In the genomic region with DNA sequence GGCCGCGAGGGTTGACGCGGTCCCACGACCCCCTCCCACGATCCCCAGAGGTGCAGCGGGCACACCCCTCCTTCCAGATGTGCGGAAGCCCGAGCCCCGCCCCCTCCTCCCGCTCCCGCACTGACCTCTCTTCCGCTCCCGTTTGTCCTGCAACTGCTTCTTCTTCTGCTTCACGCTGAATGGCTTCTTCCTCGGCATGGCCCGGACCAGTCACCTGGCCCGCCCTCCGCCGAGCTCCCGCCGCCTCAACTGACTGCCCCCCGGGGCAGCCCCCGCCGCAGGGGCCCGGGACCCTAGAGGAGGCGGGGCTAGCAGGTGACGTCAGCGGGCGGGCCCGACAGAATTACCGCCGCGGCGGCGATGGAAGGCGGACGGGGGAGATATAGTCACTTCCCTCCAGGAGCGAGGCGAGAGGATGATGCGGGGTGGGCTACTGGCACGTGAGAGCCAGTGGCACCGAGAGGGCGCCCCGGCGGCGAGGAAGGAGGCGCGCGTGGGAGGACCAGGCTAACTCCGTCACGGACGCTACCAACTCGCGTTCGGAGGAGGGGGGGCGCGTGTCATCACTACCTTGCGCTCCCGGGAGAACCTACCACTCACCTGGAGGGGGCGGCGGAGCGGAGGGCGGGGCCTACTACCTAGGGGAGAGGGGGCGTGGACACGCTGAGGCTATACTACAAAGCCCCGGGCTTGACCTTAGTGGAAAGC, we compare ENCODE assay signal across 8 cellular contexts. TPM values are rescaled to one million over a fixed set of nuclear protein-coding genes. Genes with fewer than 3 reads are reported as not detected.
DNase-seq lines count a peak whose midpoint lies in the region; ATAC-seq, FAIRE-seq and TF ChIP-seq lines count a peak whose summit lies in the region.

GNL1 (minus strand) TSS at position 484 of the 708 bp plus-strand sequence; CDS start at position 198, 286 bp downstream.

- H3K9me3 Mint-ChIP-seq in progenitor cell of endocrine pancreas (ENCODE audit: low read depth), result no peaks in the 10 kb centered on the region

- H3K4me1 ChIP-seq in adrenal gland (replicated peaks in 1 of 2) (peaks cover 7 to 23% of the 10 kb centered on the region in 2 donors), heart left ventricle (peaks cover 0 to 30% (median 17%) of the 10 kb centered on the region in 12 donors)

- ATAC-seq in HG02798 (IDR thresholded peaks at IDR 0.05; ENCODE audit: poor library complexity, unreplicated experiment) (peak; percentile 83), heart left ventricle (peak; percentile 78 to 87 (median 82))

- peak in 3 of 6 experiments; percentile 8 to 22 (median 10) for TF ChIP-seq CTCF in adrenal gland (IDR thresholded peaks at IDR 0.05)
- TF ChIP-seq CTCF in heart left ventricle (IDR thresholded peaks at IDR 0.05), result peak in 1 of 12 donors; percentile 3
- TF ChIP-seq CTCF in progenitor cell of endocrine pancreas (IDR thresholded peaks at IDR 0.05; ENCODE audit: unreplicated experiment), result no peak

- H3K4me3 Mint-ChIP-seq in progenitor cell of endocrine pancreas (ENCODE audit: low read depth), result peak within 1 kb of the TSS; percentile 96

- H3K27me3 Mint-ChIP-seq in progenitor cell of endocrine pancreas, result no peaks in the 10 kb centered on the region

- H3K4me1 Mint-ChIP-seq in progenitor cell of endocrine pancreas (ENCODE audit: low read depth), result peaks cover 20% of the 10 kb centered on the region

- H3K27ac ChIP-seq in adrenal gland (peak within 1 kb of the TSS; percentile 95 to 99 (median 95)), heart left ventricle (peak within 1 kb of the TSS; percentile 95 to 99 (median 98))

- no peaks in the 10 kb centered on the region for H3K9me3 ChIP-seq in adrenal gland (replicated peaks in 1 of 3)
- no peaks in the 10 kb centered on the region for H3K9me3 ChIP-seq in heart left ventricle

- H3K36me3 Mint-ChIP-seq in progenitor cell of endocrine pancreas (ENCODE audit: insufficient read depth), result peaks cover 12% of the 10 kb centered on the region

- peak within 1 kb of the TSS; percentile 38 to 99 (median 87) for H3K4me3 ChIP-seq in adrenal gland
- H3K4me3 ChIP-seq in heart left ventricle, result peak within 1 kb of the TSS; percentile 73 to 99 (median 90)

- H3K27me3 ChIP-seq in adrenal gland (no peaks in the 10 kb centered on the region), heart left ventricle (no peaks in the 10 kb centered on the region)

- FAIRE-seq in GM12891 (lab: Jason Lieb, UNC), result peak; percentile 92

- DNase-seq in GM12891 (ENCODE audit: insufficient read length, low spot score), result peak; percentile 86
- DNase-seq in NCI-H1436 treated with DMSO at 0.1 percent for 48 hours (lab: John Stamatoyannopoulos, UW), result peak; percentile 61
- peak; percentile 97 to 99 (median 98) for DNase-seq in T-helper 1 cell
- DNase-seq in adrenal gland, result peak; percentile 94 to 98 (median 96)
- peak; percentile 93 to 96 (median 93) for DNase-seq in heart left ventricle
- DNase-seq in progenitor cell of endocrine pancreas (ENCODE audit: low spot score, unreplicated experiment), result peak; percentile 96
- DNase-seq in ureter (ENCODE audit: low spot score), result peak; percentile 97

- WGBS in adrenal gland, 4 donors, result 0 to 1% (median 1%) methylated on average over 8 to 67 of the region's 67 CpGs
- 0 to 1% (median 0%) methylated on average over 28 to 67 of the region's 67 CpGs for WGBS in heart left ventricle, 4 donors

- peak within 1 kb of the TSS; percentile 99 for H3K27ac Mint-ChIP-seq in progenitor cell of endocrine pancreas

- peaks cover 0 to 31% of the 10 kb centered on the region in 2 donors for H3K36me3 ChIP-seq in adrenal gland (replicated peaks in 1 of 2)
- H3K36me3 ChIP-seq in heart left ventricle, result peaks cover 0 to 42% (median 31%) of the 10 kb centered on the region in 9 donors

- intact Hi-C loops in adrenal gland (cut with DNase I) (no loop called here), heart left ventricle (cut with DNase I) (loop anchor here in 5 of 10 donors (1.0 to 10.0 kb wide), 8 partner anchors 15 to 169 kb away; partner anchors contain the start of genes ABCF1 (in 3 of the 5), MRPS18B (in 2 of the 5), PPP1R10 (in 2 of the 5) and TUBB (in 2 of the 5))

- TF ChIP-seq POLR2A in GM12891 (IDR thresholded peaks at IDR 0.05; ENCODE audit: low read depth, low read length), result peak; percentile 59; the same call in 1 of the 2 replicates
- TF ChIP-seq POLR2A in adrenal gland (IDR thresholded peaks at IDR 0.05), result peak; percentile 55 to 56
- peak in 1 of 2 donors; percentile 42 for TF ChIP-seq POLR2A in heart left ventricle (IDR thresholded peaks at IDR 0.05)

TF ChIP-seq in GM12891, 5 proteins besides CTCF, POLR2A, EP300 and RAD21:
- TF ChIP-seq TAF1 (IDR thresholded peaks at IDR 0.05; ENCODE audit: low read depth, low read length) (peak; percentile 56), POU2F2 (IDR thresholded peaks at IDR 0.05; ENCODE audit: low read depth, low read length) (no peak; the same call in 1 of the 2 replicates), PAX5 (IDR thresholded peaks at IDR 0.05; ENCODE audit: insufficient read depth, low read length, severe bottlenecking) (no peak), POLR2AphosphoS5 (IDR thresholded peaks at IDR 0.05; ENCODE audit: low read depth, low read length) (no peak), SPI1 (IDR thresholded peaks at IDR 0.05; ENCODE audit: low read depth, low read length) (peak; percentile 3)

RNA-seq across cellular contexts. Expression of gene GNL1, which starts in this region (rescaled TPM):
- polyA plus RNA-seq in GM12891 (2012; ENCODE audit: low read depth, missing spikeins), result 36.3 TPM
- total RNA-seq in adrenal gland, result 10 to 100 TPM; 27.4 to 75.6 (median 57.7) TPM
- 10 to 100 TPM; 33.2 to 86.7 (median 72.5) TPM for polyA plus RNA-seq in adrenal gland
- total RNA-seq in heart left ventricle, result 10 to 100 TPM in 8 of 9 donors, 1 to 10 TPM in 1; 9.1 to 32.4 (median 17.4) TPM
- polyA plus RNA-seq in heart left ventricle, result 10 to 100 TPM; 17.7 to 33.5 TPM
- total RNA-seq in progenitor cell of endocrine pancreas, result 75.2 and 81.9 TPM in 2 replicates
- total RNA-seq in ureter, result 72.6 TPM

Comparison
In these comparisons a context has a peak if more than half of its experiments do, and no peak if none do; other contexts are left out.
1. Peak in every context shown above with its lines: DNase-seq, ATAC-seq, H3K4me3 ChIP-seq and H3K27ac ChIP-seq.